Comparison of ENCODE assay signal across 1 cellular context in the genomic region with DNA sequence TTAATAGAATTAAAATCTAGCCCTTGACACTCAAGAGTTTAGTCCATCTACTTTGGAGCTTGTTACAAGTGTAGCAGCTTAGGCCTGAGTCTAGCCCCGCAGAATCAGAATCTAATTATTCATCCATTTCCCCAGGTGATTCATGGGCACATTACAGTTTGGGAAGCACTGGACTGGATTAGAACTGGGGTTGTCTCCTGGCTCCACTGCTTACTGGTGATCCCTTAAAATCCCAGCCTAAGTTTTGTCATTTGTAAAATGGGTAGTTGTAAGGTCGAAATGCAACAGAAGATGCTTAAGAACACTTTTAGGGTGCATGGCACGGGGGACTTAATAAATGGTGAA.
TF ChIP-seq lines count a peak whose summit lies in the region.

No MANE protein-coding gene starts in this region.

TF ChIP-seq in A549, 52 proteins besides CTCF, POLR2A, EP300 and RAD21 (continued from another document):
- TF ChIP-seq BHLHE40 (IDR thresholded peaks at IDR 0.05; ENCODE audit: low read depth, low read length) (no peak), MYC (IDR thresholded peaks at IDR 0.05; ENCODE audit: borderline replicate concordance, low read length) (no peak), CHD2 (IDR thresholded peaks at IDR 0.05; ENCODE audit: low read length, partially characterized antibody) (no peak), SREBF2 (IDR thresholded peaks at IDR 0.05) (no peak), RCOR1 (IDR thresholded peaks at IDR 0.05; ENCODE audit: low read depth, low read length) (no peak)
TF ChIP-seq in A549: peak in this region for 0.
